In the genomic region with DNA sequence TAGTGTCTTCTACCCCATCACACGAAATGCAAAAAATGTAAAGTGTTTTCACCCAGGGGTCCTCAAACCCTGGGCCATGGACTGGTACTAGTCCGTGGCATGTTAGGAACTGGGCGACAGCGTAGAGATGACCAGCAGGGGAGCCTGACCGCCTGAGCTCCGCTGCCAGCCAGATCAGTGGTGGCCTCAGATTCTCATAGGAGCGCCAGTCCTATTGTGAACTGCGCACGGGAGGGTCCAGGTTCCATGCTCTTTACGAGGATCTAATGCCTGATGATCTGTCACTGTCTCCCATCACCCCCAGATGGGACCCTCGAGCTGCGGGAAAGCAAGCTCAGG, we compare ENCODE assay signal across 2 cellular contexts.
A peak's percentile ranks its signal among the peaks of the same experiment; 100 is the strongest.
TF ChIP-seq lines count a peak whose summit lies in the region.

No MANE protein-coding gene starts in this region.

TF ChIP-seq in IMR-90, 13 proteins besides CTCF, POLR2A, EP300 and RAD21:
- TF ChIP-seq RFX5 (IDR thresholded peaks at IDR 0.05; ENCODE audit: low read depth, low read length) = no peak
- no peak for TF ChIP-seq NFE2L2 (IDR thresholded peaks at IDR 0.05; ENCODE audit: low read depth, low read length)
- no peak for TF ChIP-seq MXI1 (IDR thresholded peaks at IDR 0.05; ENCODE audit: borderline replicate concordance, low read depth, low read length)
- no peak for TF ChIP-seq CHD1 (IDR thresholded peaks at IDR 0.05; ENCODE audit: low read depth, low read length)

TF ChIP-seq in K562, 482 proteins besides CTCF, POLR2A, EP300 and RAD21:
- TF ChIP-seq, protein P1, sequence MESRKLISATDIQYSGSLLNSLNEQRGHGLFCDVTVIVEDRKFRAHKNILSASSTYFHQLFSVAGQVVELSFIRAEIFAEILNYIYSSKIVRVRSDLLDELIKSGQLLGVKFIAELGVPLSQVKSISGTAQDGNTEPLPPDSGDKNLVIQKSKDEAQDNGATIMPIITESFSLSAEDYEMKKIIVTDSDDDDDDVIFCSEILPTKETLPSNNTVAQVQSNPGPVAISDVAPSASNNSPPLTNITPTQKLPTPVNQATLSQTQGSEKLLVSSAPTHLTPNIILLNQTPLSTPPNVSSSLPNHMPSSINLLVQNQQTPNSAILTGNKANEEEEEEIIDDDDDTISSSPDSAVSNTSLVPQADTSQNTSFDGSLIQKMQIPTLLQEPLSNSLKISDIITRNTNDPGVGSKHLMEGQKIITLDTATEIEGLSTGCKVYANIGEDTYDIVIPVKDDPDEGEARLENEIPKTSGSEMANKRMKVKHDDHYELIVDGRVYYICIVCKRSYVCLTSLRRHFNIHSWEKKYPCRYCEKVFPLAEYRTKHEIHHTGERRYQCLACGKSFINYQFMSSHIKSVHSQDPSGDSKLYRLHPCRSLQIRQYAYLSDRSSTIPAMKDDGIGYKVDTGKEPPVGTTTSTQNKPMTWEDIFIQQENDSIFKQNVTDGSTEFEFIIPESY (CRISPR knock-in tag; IDR thresholded peaks at IDR 0.05) = peak; percentile 83
- TF ChIP-seq FOXJ2 (tag; IDR thresholded peaks at IDR 0.05) = no peak
